8 cellular contexts compared by ENCODE assay signal in genomic region chr6:157323114-157323923, GRCh38. TPM values are rescaled to one million over a fixed set of nuclear protein-coding genes. Genes with fewer than 3 reads are reported as not detected.
DNase-seq lines count a peak whose midpoint lies in the region; ATAC-seq lines count a peak whose summit lies in the region.

Gene TMEM242, minus strand, starts transcription at chr6:157323519. Its CDS starts 20 bp downstream, at chr6:157323499.

- intact Hi-C loops in CD4-positive, alpha-beta memory T cell (cut with micrococcal nuclease) = loop anchor here (1.0 to 2.0 kb wide), 3 partner anchors 9 to 637 kb away; no protein-coding TSS in a partner anchor
- intact Hi-C loops in naive thymus-derived CD4-positive, alpha-beta T cell (cut with micrococcal nuclease) = loop anchor here (1.0 to 10.0 kb wide), 14 partner anchors 9 to 845 kb away; partner anchors contain the start of genes GTF2H5 (in 1 of the 2), SERAC1 (in 1 of the 2), SYNJ2 (in 1 of the 2) and ZDHHC14 (in 1 of the 2)

- no peaks in the 10 kb centered on the region for H3K27me3 ChIP-seq in CD4-positive, alpha-beta memory T cell (ENCODE audit: insufficient read depth, low read length)
- peaks cover 25% of the 10 kb centered on the region for H3K27me3 ChIP-seq in HUES64 (ENCODE audit: insufficient read depth, low read length)
- H3K27me3 ChIP-seq in naive thymus-derived CD4-positive, alpha-beta T cell (ENCODE audit: control insufficient read depth in 2 of 2, insufficient read depth in 2 of 2, low read length in 2 of 2) = no peaks in the 10 kb centered on the region

- POLR2A ChIA-PET in CD4-positive, alpha-beta memory T cell (lab: Charles Lee; ENCODE audit: partially characterized antibody) = interaction anchor here (0.5 to 4.0 kb wide), 12 partner anchors 7 to 658 kb away, joined by 3 to 60 read pairs (median 4); partner anchors contain the start of genes SYNJ2 and ZDHHC14
- POLR2A ChIA-PET in naive thymus-derived CD4-positive, alpha-beta T cell (lab: Charles Lee) = interaction anchor here (1.2 to 2.5 kb wide), 6 partner anchors 8 to 57 kb away, joined by 3 to 10 read pairs (median 6); partner anchors contain the start of gene ZDHHC14

- H3K4me3 ChIP-seq in CD4-positive, alpha-beta memory T cell (ENCODE audit: low read length in 2 of 2) = peak within 1 kb of the TSS; percentile 79 to 82
- peak within 1 kb of the TSS; percentile 93 for H3K4me3 ChIP-seq in HUES64 (ENCODE audit: low read length)
- H3K4me3 ChIP-seq in naive thymus-derived CD4-positive, alpha-beta T cell (ENCODE audit: low read length) = peak within 1 kb of the TSS; percentile 95

- H3K36me3 Mint-ChIP-seq in CD4-positive, alpha-beta memory T cell = peaks cover 0 to 34% of the 10 kb centered on the region in 2 donors
- peaks cover 0 to 6% (median 0%) of the 10 kb centered on the region in 5 donors for H3K36me3 Mint-ChIP-seq in naive thymus-derived CD4-positive, alpha-beta T cell
- peaks cover 3 to 4% of the 10 kb centered on the region in 2 donors for H3K36me3 Mint-ChIP-seq in stimulated activated naive B cell treated with anti-CD40 and anti-IgM and Interleukin-4, amounts not matched to agents 10 μg/mL and 1 μg/mL and 100 μg/mL, for 72 hours

- ATAC-seq in GM21423 (IDR thresholded peaks at IDR 0.05; ENCODE audit: unreplicated experiment) (peak; percentile 86), esophagus mucosa (peak; percentile 96)
- peak; percentile 98 for ATAC-seq in naive thymus-derived CD4-positive, alpha-beta T cell
- ATAC-seq in stimulated activated naive B cell treated with anti-CD40 and anti-IgM and Interleukin-4, amounts not matched to agents 10 μg/mL and 1 μg/mL and 100 μg/mL, for 72 hours (replicated peaks) = peak; percentile 95 to 96

- peaks cover 16% of the 10 kb centered on the region for H3K4me1 ChIP-seq in CD4-positive, alpha-beta memory T cell (ENCODE audit: insufficient read depth, low read length)
- H3K4me1 ChIP-seq in HUES64 (ENCODE audit: insufficient read depth, low read length) = no peaks in the 10 kb centered on the region
- peaks cover 8 to 12% of the 10 kb centered on the region in 2 donors for H3K4me1 ChIP-seq in naive thymus-derived CD4-positive, alpha-beta T cell (ENCODE audit: control insufficient read depth in 2 of 2, insufficient read depth in 2 of 2, low read length in 2 of 2)

- no peaks in the 10 kb centered on the region for H3K9me3 Mint-ChIP-seq in CD4-positive, alpha-beta memory T cell
- H3K9me3 Mint-ChIP-seq in naive thymus-derived CD4-positive, alpha-beta T cell = no peaks in the 10 kb centered on the region
- no peaks in the 10 kb centered on the region for H3K9me3 Mint-ChIP-seq in stimulated activated naive B cell treated with anti-CD40 and anti-IgM and Interleukin-4, amounts not matched to agents 10 μg/mL and 1 μg/mL and 100 μg/mL, for 72 hours

- H3K9ac ChIP-seq in HUES64 (ENCODE audit: low read depth, low read length) = peak within 1 kb of the TSS; percentile 92

- H3K36me3 ChIP-seq in CD4-positive, alpha-beta memory T cell (ENCODE audit: insufficient read depth, low read length) = peaks cover 3% of the 10 kb centered on the region
- peaks cover 21% of the 10 kb centered on the region for H3K36me3 ChIP-seq in HUES64 (ENCODE audit: insufficient read depth, low read length)
- H3K36me3 ChIP-seq in naive thymus-derived CD4-positive, alpha-beta T cell (ENCODE audit: control insufficient read depth in 2 of 3, insufficient read depth in 3 of 3, low read length in 3 of 3) = peaks cover 0 to 13% (median 0%) of the 10 kb centered on the region in 3 experiments

- H3K27ac ChIP-seq in CD4-positive, alpha-beta memory T cell (ENCODE audit: low read depth, low read length) = peak within 1 kb of the TSS; percentile 62
- H3K27ac ChIP-seq in HUES64 (ENCODE audit: low read depth, low read length) = peak within 1 kb of the TSS; percentile 81
- H3K27ac ChIP-seq in naive thymus-derived CD4-positive, alpha-beta T cell (ENCODE audit: low read depth, low read length) = peak within 1 kb of the TSS; percentile 76

- no peaks in the 10 kb centered on the region for H3K9me3 ChIP-seq in CD4-positive, alpha-beta memory T cell (ENCODE audit: control insufficient read depth in 1 of 2, low read length in 2 of 2)
- no peaks in the 10 kb centered on the region for H3K9me3 ChIP-seq in HUES64 (ENCODE audit: insufficient read depth, low read depth, low read length)
- no peaks in the 10 kb centered on the region for H3K9me3 ChIP-seq in naive thymus-derived CD4-positive, alpha-beta T cell (ENCODE audit: control insufficient read depth in 2 of 3, low read length in 3 of 3)

- H3K4me1 Mint-ChIP-seq in CD4-positive, alpha-beta memory T cell = peaks cover 13 to 27% (median 17%) of the 10 kb centered on the region in 4 donors
- H3K4me1 Mint-ChIP-seq in naive thymus-derived CD4-positive, alpha-beta T cell = peaks cover 10 to 46% (median 24%) of the 10 kb centered on the region in 7 donors
- H3K4me1 Mint-ChIP-seq in stimulated activated naive B cell treated with anti-CD40 and anti-IgM and Interleukin-4, amounts not matched to agents 10 μg/mL and 1 μg/mL and 100 μg/mL, for 72 hours = peaks cover 6 to 8% of the 10 kb centered on the region in 2 donors

- CTCF ChIA-PET in CD4-positive, alpha-beta memory T cell (lab: Charles Lee; ENCODE audit: partially characterized antibody) = interaction anchor here (0.9 to 6.7 kb wide), 7 partner anchors 8 to 346 kb away, joined by 3 to 39 read pairs (median 9); no protein-coding TSS in a partner anchor
- CTCF ChIA-PET in naive thymus-derived CD4-positive, alpha-beta T cell (lab: Charles Lee) = interaction anchor here (0.6 to 1.6 kb wide), 3 partner anchors 8 to 359 kb away, joined by 3 to 7 read pairs (median 3); no protein-coding TSS in a partner anchor

- under 1% methylated on average over 50 of the region's 50 CpGs for WGBS in HUES64

- H3K27ac Mint-ChIP-seq in CD4-positive, alpha-beta memory T cell = peak within 1 kb of the TSS; percentile 89 to 94 (median 92)
- peak within 1 kb of the TSS; percentile 78 to 93 (median 92) for H3K27ac Mint-ChIP-seq in naive thymus-derived CD4-positive, alpha-beta T cell
- peak within 1 kb of the TSS; percentile 97 for H3K27ac Mint-ChIP-seq in stimulated activated naive B cell treated with anti-CD40 and anti-IgM and Interleukin-4, amounts not matched to agents 10 μg/mL and 1 μg/mL and 100 μg/mL, for 72 hours

- DNase-seq in CD4-positive, alpha-beta memory T cell = peak; percentile 77 to 86 (median 83)
- peak; percentile 45 for DNase-seq in activated CD8-positive, alpha-beta memory T cell treated with anti-CD3 and anti-CD28 coated beads, Interleukin-2, amount 50 U/mL, for 1 hour (ENCODE audit: extremely low read depth)
- DNase-seq in naive thymus-derived CD4-positive, alpha-beta T cell = peak; percentile 68 to 93 (median 81)
- DNase-seq in stimulated activated naive B cell treated with anti-CD40 and anti-IgM and Interleukin-4, amounts not matched to agents 10 μg/mL and 1 μg/mL and 100 μg/mL, for 72 hours = peak; percentile 90
- no peak for DNase-seq in Kasumi-1 (lab: John Stamatoyannopoulos, UW)

- peaks cover 5 to 10% of the 10 kb centered on the region in 2 donors for H3K27me3 Mint-ChIP-seq in CD4-positive, alpha-beta memory T cell
- H3K27me3 Mint-ChIP-seq in naive thymus-derived CD4-positive, alpha-beta T cell = peaks cover 0 to 29% (median 10%) of the 10 kb centered on the region in 5 donors
- H3K27me3 Mint-ChIP-seq in stimulated activated naive B cell treated with anti-CD40 and anti-IgM and Interleukin-4, amounts not matched to agents 10 μg/mL and 1 μg/mL and 100 μg/mL, for 72 hours = peaks cover 20 to 23% of the 10 kb centered on the region in 2 donors

- H3K4me3 Mint-ChIP-seq in CD4-positive, alpha-beta memory T cell = peak within 1 kb of the TSS; percentile 94 to 97 (median 96)
- peak within 1 kb of the TSS; percentile 93 to 99 (median 95) for H3K4me3 Mint-ChIP-seq in naive thymus-derived CD4-positive, alpha-beta T cell
- peak within 1 kb of the TSS; percentile 95 to 98 for H3K4me3 Mint-ChIP-seq in stimulated activated naive B cell treated with anti-CD40 and anti-IgM and Interleukin-4, amounts not matched to agents 10 μg/mL and 1 μg/mL and 100 μg/mL, for 72 hours

RNA-seq across cellular contexts. Expression of gene TMEM242, which starts in this region (rescaled TPM):
- 10 to 100 TPM; 12.7 to 14.1 TPM for total RNA-seq in CD4-positive, alpha-beta memory T cell
- 10 to 100 TPM; 11.4 TPM for polyA plus RNA-seq in CD4-positive, alpha-beta memory T cell
- 5.3 TPM for polyA plus RNA-seq in HUES64 (2013, experiment 1 of 2)
- polyA plus RNA-seq in HUES64 (2013, experiment 2 of 2) = 6.9 TPM
- 5.8 TPM for total RNA-seq in esophagus mucosa
- 10 to 100 TPM; 11.6 to 15.6 (median 13.2) TPM for total RNA-seq in naive thymus-derived CD4-positive, alpha-beta T cell
- 10 to 100 TPM in 1 of 2 donors, 1 to 10 TPM in 1; 6.6 to 12.8 TPM for polyA plus RNA-seq in naive thymus-derived CD4-positive, alpha-beta T cell

Comparison
In these comparisons a context has a peak if more than half of its experiments do, and no peak if none do; other contexts are left out.
1. DNase-seq: peak in CD4-positive, alpha-beta memory T cell (5 of 5), activated CD8-positive, alpha-beta memory T cell treated with anti-CD3 and anti-CD28 coated beads, Interleukin-2, amount 50 U/mL, for 1 hour (single experiment), naive thymus-derived CD4-positive, alpha-beta T cell (9 of 9) and stimulated activated naive B cell treated with anti-CD40 and anti-IgM and Interleukin-4, amounts not matched to agents 10 μg/mL and 1 μg/mL and 100 μg/mL, for 72 hours (single experiment); none in Kasumi-1 (0 of 2).
2. Peak in every context shown above with its lines, with median percentiles within 50 percentile points of each other: H3K27ac ChIP-seq, H3K4me3 ChIP-seq, H3K27ac Mint-ChIP-seq, H3K4me3 Mint-ChIP-seq and ATAC-seq.